ENCODE assay signal across 21 cellular contexts in genomic region chr12:82479511-82479910, GRCh38.
A peak's percentile ranks its signal among the peaks of the same experiment; 100 is the strongest.
DNase-seq lines count a peak whose midpoint lies in the region; TF ChIP-seq lines count a peak whose summit lies in the region.
"Had no signal": no experiment of that assay in that cellular context is flagged by ENCODE, and none has a peak within 500 bp of the region (broad histone marks: within the 10 kb centered on the region; RNA-seq: fewer than 3 reads in every experiment).

No MANE protein-coding gene starts in this region.

- H3K4me1 Mint-ChIP-seq in mesothelial cell of epicardium, result no peaks in the 10 kb centered on the region

- WGBS in neuronal stem cell (ENCODE audit: extremely low coverage in 2 of 2, insufficient read length in 2 of 2, insufficient replicate concordance in 1 of 2), 2 donors, result no CpG with 5 or more reads among the region's 1 CpG

- H2AFZ ChIP-seq in neuronal stem cell (ENCODE audit: low read length), result no peak overlapping the region

- H3K18ac ChIP-seq in neuronal stem cell (ENCODE audit: low read length), result no peak overlapping the region

- H3K79me1 ChIP-seq in neuronal stem cell (ENCODE audit: low read depth, low read length), result no peaks in the 10 kb centered on the region

- no peak overlapping the region for H3K4me3 ChIP-seq in neuronal stem cell (ENCODE audit: low read length in 2 of 2)
- H3K4me3 ChIP-seq: BLaER1 treated with 17β-estradiol and CSF1 and Interleukin-3, amounts not matched to agents 10 nM and 100 nM; heart right ventricle; sigmoid colon had no signal

- H3K4me2 ChIP-seq in neuronal stem cell (ENCODE audit: insufficient read depth, low read length, poor library complexity, severe bottlenecking), result no peak overlapping the region
- H3K4me2 ChIP-seq: BLaER1 treated with 17β-estradiol and CSF1 and Interleukin-3, amounts not matched to agents 10 nM and 100 nM had no signal

- no peaks in the 10 kb centered on the region for H3K27me3 Mint-ChIP-seq in mesothelial cell of epicardium (ENCODE audit: low read depth)
- H3K27me3 Mint-ChIP-seq: IgD-negative memory B cell had no signal

- H3K27ac Mint-ChIP-seq in mesothelial cell of epicardium, result no peak overlapping the region
- H3K27ac Mint-ChIP-seq: IgD-negative memory B cell, WTC11 had no signal

- no peak overlapping the region for H3K9ac ChIP-seq in neuronal stem cell (ENCODE audit: low read depth, low read length, poor library complexity)
- H3K9ac ChIP-seq: BLaER1 treated with 17β-estradiol and CSF1 and Interleukin-3, amounts not matched to agents 10 nM and 100 nM had no signal

- H2BK15ac ChIP-seq in neuronal stem cell (ENCODE audit: low read length), result no peak overlapping the region

- H2BK5ac ChIP-seq in neuronal stem cell (ENCODE audit: low read length), result no peak overlapping the region

- DNase-seq in EH (ENCODE audit: low read depth) (peak; percentile 58), NCI-H69 (lab: John Stamatoyannopoulos, UW) (peak; percentile 34), dedifferentiated amniotic fluid mesenchymal stem cell (ENCODE audit: extremely low spot score) (peak; percentile 34), neuronal stem cell (ENCODE audit: low spot score) (peak; percentile 8), NCI-H187 treated with DMSO at 0.1 percent for 48 hours (lab: John Stamatoyannopoulos, UW) (no peak), islet precursor cell (no peak), T-helper 2 cell (no peak), mesothelial cell of epicardium (ENCODE audit: low spot score in 2 of 2, unreplicated experiment in 2 of 2) (no peak)
- DNase-seq: amniotic stem cell; cortex of kidney; DMS153; heart right ventricle; NCI-H1048; NK-92 treated with Interleukin-12 subunit alpha and Interleukin-12 subunit beta, amount 100 ng/mL, for 24 hours; sigmoid colon; stimulated activated CD4-positive, alpha-beta T cell treated with anti-CD3 and anti-CD28 coated beads, Interleukin-4, amount 100 ng/mL, for 24 hours; stimulated activated CD8-positive, alpha-beta memory T cell treated with anti-CD3 and anti-CD28 coated beads, Interleukin-4, amount 100 ng/mL, for 48 hours had no signal

- H3K23ac ChIP-seq in neuronal stem cell (ENCODE audit: low read depth, low read length, poor library complexity), result no peak overlapping the region

- no peak overlapping the region for H3K27ac ChIP-seq in neuronal stem cell (replicated peaks; ENCODE audit: low read length)
- H3K27ac ChIP-seq: BLaER1 treated with 17β-estradiol and CSF1 and Interleukin-3, amounts not matched to agents 10 nM and 100 nM; heart right ventricle; neutrophil; sigmoid colon had no signal

- H3K9me3 ChIP-seq in neuronal stem cell (replicated peaks in 1 of 2; ENCODE audit: control insufficient read depth in 2 of 2, insufficient read depth in 1 of 2, low read depth in 1 of 2, low read length in 2 of 2), result no peaks in the 10 kb centered on the region
- H3K9me3 ChIP-seq: BLaER1 treated with 17β-estradiol and CSF1 and Interleukin-3, amounts not matched to agents 10 nM and 100 nM; neutrophil had no signal

- no peaks in the 10 kb centered on the region for H3K27me3 ChIP-seq in neuronal stem cell (ENCODE audit: control insufficient read depth in 3 of 3, insufficient read depth in 3 of 3, low read depth in 1 of 3, low read length in 3 of 3)
- H3K27me3 ChIP-seq: BLaER1 treated with 17β-estradiol and CSF1 and Interleukin-3, amounts not matched to agents 10 nM and 100 nM; heart right ventricle; neutrophil; sigmoid colon had no signal

- no peak overlapping the region for H3K14ac ChIP-seq in neuronal stem cell (ENCODE audit: low read length)

- no peak overlapping the region for H3K4ac ChIP-seq in neuronal stem cell (ENCODE audit: low read length)

- H3K9me3 Mint-ChIP-seq in mesothelial cell of epicardium, result peaks cover 16% of the 10 kb centered on the region

- H4K8ac ChIP-seq in neuronal stem cell (ENCODE audit: low read depth, low read length), result no peak overlapping the region

- no peaks in the 10 kb centered on the region for H3K36me3 ChIP-seq in neuronal stem cell (replicated peaks in 1 of 2; ENCODE audit: control insufficient read depth in 2 of 2, insufficient read depth in 2 of 2, low read length in 2 of 2)
- H3K36me3 ChIP-seq: BLaER1 treated with 17β-estradiol and CSF1 and Interleukin-3, amounts not matched to agents 10 nM and 100 nM; neutrophil had no signal

- H4K91ac ChIP-seq in neuronal stem cell (ENCODE audit: low read depth, low read length, poor library complexity), result no peak overlapping the region

- no peak overlapping the region for H2AK5ac ChIP-seq in neuronal stem cell (ENCODE audit: low read depth, low read length)

- no peaks in the 10 kb centered on the region for H3K4me1 ChIP-seq in neuronal stem cell (ENCODE audit: control insufficient read depth in 2 of 2, insufficient read depth in 1 of 2, low read depth in 1 of 2, low read length in 2 of 2)
- H3K4me1 ChIP-seq: BLaER1 treated with 17β-estradiol and CSF1 and Interleukin-3, amounts not matched to agents 10 nM and 100 nM; heart right ventricle had no signal

- no peak for TF ChIP-seq CTCF in mesothelial cell of epicardium (IDR thresholded peaks at IDR 0.05; ENCODE audit: unreplicated experiment)

- no peak overlapping the region for H2BK120ac ChIP-seq in neuronal stem cell (ENCODE audit: low read depth, low read length)

- peaks cover 3% of the 10 kb centered on the region for H3K36me3 Mint-ChIP-seq in mesothelial cell of epicardium
- H3K36me3 Mint-ChIP-seq: WTC11 had no signal

- H2BK12ac ChIP-seq in neuronal stem cell (ENCODE audit: low read length), result no peak overlapping the region

- no peak overlapping the region for H3K4me3 Mint-ChIP-seq in mesothelial cell of epicardium
- H3K4me3 Mint-ChIP-seq: IgD-negative memory B cell, WTC11 had no signal

Comparison
In these comparisons a context has a peak if more than half of its experiments do, and no peak if none do; other contexts are left out.
1. DNase-seq: peak in EH (single experiment), NCI-H69 (single experiment), dedifferentiated amniotic fluid mesenchymal stem cell (single experiment) and neuronal stem cell (single experiment); none in NCI-H187 treated with DMSO at 0.1 percent for 48 hours (single experiment), islet precursor cell (single experiment), T-helper 2 cell (0 of 5) and mesothelial cell of epicardium (0 of 2).